ENCODE assay signal across 1 cellular context in genomic region chr10:68043030-68043429, GRCh38.
TF ChIP-seq lines count a peak whose summit lies in the region.

No MANE protein-coding gene starts in this region.

TF ChIP-seq in SK-N-SH treated with all-trans-retinoic acid at 6 μM for 48 hours, 23 proteins besides CTCF, POLR2A, EP300 and RAD21 (continued from another document):
- no peak for TF ChIP-seq CREB5 (CRISPR knock-in tag; IDR thresholded peaks at IDR 0.05; ENCODE audit: low read depth)
- TF ChIP-seq ZFP30 (CRISPR knock-in tag; IDR thresholded peaks at IDR 0.05), result no peak
- no peak for TF ChIP-seq PATZ1 (CRISPR knock-in tag; IDR thresholded peaks at IDR 0.05; ENCODE audit: borderline replicate concordance)
